Comparison of ENCODE assay signal across 1 cellular context in genomic region chr5:136506131-136506530, GRCh38.
TF ChIP-seq lines count a peak whose summit lies in the region.

No MANE protein-coding gene starts in this region.

TF ChIP-seq in GM23338, 12 proteins besides CTCF, POLR2A, EP300 and RAD21 (continued from another document):
- TF ChIP-seq ZNF462 (CRISPR knock-in tag; IDR thresholded peaks at IDR 0.05) (no peak), STAT1 (IDR thresholded peaks at IDR 0.05; ENCODE audit: unreplicated experiment) (no peak), EZH2 (IDR thresholded peaks at IDR 0.05; ENCODE audit: low read depth, unreplicated experiment) (no peak), ZNF114 (CRISPR knock-in tag; IDR thresholded peaks at IDR 0.05) (no peak), EZH2phosphoT487 (IDR thresholded peaks at IDR 0.05; ENCODE audit: unreplicated experiment) (no peak), JUNB (IDR thresholded peaks at IDR 0.05; ENCODE audit: unreplicated experiment) (no peak), NANOG (IDR thresholded peaks at IDR 0.05; ENCODE audit: borderline replicate concordance) (no peak), ETS1 (IDR thresholded peaks at IDR 0.05) (no peak), CREB1 (CRISPR knock-in tag; IDR thresholded peaks at IDR 0.05; ENCODE audit: low read depth) (no peak)
TF ChIP-seq in GM23338: peak in this region for 0.
